ENCODE assay signal across 2 cellular contexts in genomic region chr14:23561259-23561658, GRCh38.
TF ChIP-seq lines count a peak whose summit lies in the region.

No MANE protein-coding gene starts in this region.

TF ChIP-seq in A549, 52 proteins besides CTCF, POLR2A, EP300 and RAD21:
- TF ChIP-seq CEBPB (IDR thresholded peaks at IDR 0.05) (no peak), NFE2L2 (conservative IDR thresholded peaks at IDR 0.05; ENCODE audit: low read length) (no peak), NR3C1 (IDR thresholded peaks at IDR 0.05) (no peak), E2F6 (IDR thresholded peaks at IDR 0.05; ENCODE audit: borderline replicate concordance, low read depth) (no peak), HEYL (CRISPR knock-in tag; IDR thresholded peaks at IDR 0.05) (no peak), HOXA7 (CRISPR knock-in tag; IDR thresholded peaks at IDR 0.05) (no peak), ZSCAN20 (CRISPR knock-in tag; IDR thresholded peaks at IDR 0.05) (no peak), EHMT2 (IDR thresholded peaks at IDR 0.05; ENCODE audit: low read depth) (no peak)

TF ChIP-seq in GM12878, 131 proteins besides CTCF, POLR2A, EP300 and RAD21:
- TF ChIP-seq CBX3 (IDR thresholded peaks at IDR 0.05; ENCODE audit: borderline replicate concordance, low read depth): no peak
- TF ChIP-seq ZBED1 (IDR thresholded peaks at IDR 0.05; ENCODE audit: borderline replicate concordance): no peak
- TF ChIP-seq HSF1 (IDR thresholded peaks at IDR 0.05; ENCODE audit: low read depth, low read length): no peak
